14 cellular contexts compared by ENCODE assay signal in genomic region chr6:35396991-35397390, GRCh38. TPM values are rescaled to one million over a fixed set of nuclear protein-coding genes. Genes with fewer than 3 reads are reported as not detected.
A peak's percentile ranks its signal among the peaks of the same experiment; 100 is the strongest.
DNase-seq lines count a peak whose midpoint lies in the region; ATAC-seq and TF ChIP-seq lines count a peak whose summit lies in the region.
"Had no signal": no experiment of that assay in that cellular context is flagged by ENCODE, and none has a peak within 500 bp of the region (broad histone marks: within the 10 kb centered on the region; RNA-seq: fewer than 3 reads in every experiment).

No MANE protein-coding gene starts in this region.

- H3K27ac ChIP-seq in Peyer's patch = peak overlapping the region in 2 of 4 donors; percentile 60 to 73
- peak overlapping the region; percentile 100 for H3K27ac ChIP-seq in epithelial cell of prostate
- H3K27ac ChIP-seq: A549, heart right ventricle, tibial nerve had no signal

- H3K27me3 ChIP-seq in Peyer's patch = no peaks in the 10 kb centered on the region
- H3K27me3 ChIP-seq: heart right ventricle, tibial nerve had no signal

- no peaks in the 10 kb centered on the region for H3K36me3 ChIP-seq in Peyer's patch
- H3K36me3 ChIP-seq: heart right ventricle, tibial nerve had no signal

- no peak for ATAC-seq in stimulated activated memory B cell treated with anti-CD40 and anti-IgM and Interleukin-4, amounts not matched to agents 10 μg/mL and 1 μg/mL and 100 μg/mL, for 72 hours
- ATAC-seq in HG02885 (IDR thresholded peaks at IDR 0.05; ENCODE audit: poor library complexity, unreplicated experiment) (no peak), GM21423 (IDR thresholded peaks at IDR 0.05; ENCODE audit: unreplicated experiment) (no peak), HG02798 (IDR thresholded peaks at IDR 0.05; ENCODE audit: poor library complexity, unreplicated experiment) (no peak)
- ATAC-seq: A549 had no signal

- peak; percentile 18 to 44 for TF ChIP-seq POLR2A in Peyer's patch (IDR thresholded peaks at IDR 0.05)

- no peak for DNase-seq in activated T-cell treated with anti-CD3 and anti-CD28 coated beads, Interleukin-2, amount 50 U/mL, for 24 hours
- DNase-seq in activated T-cell treated with anti-CD3 and anti-CD28 coated beads, Interleukin-2, amount 50 U/mL, for 48 hours = no peak
- DNase-seq in Peyer's patch = peak in 2 of 3 donors; percentile 72 to 80
- peak; percentile 78 for DNase-seq in epithelial cell of prostate (ENCODE audit: low read depth, low spot score)
- DNase-seq: activated naive CD4-positive, alpha-beta T cell treated with anti-CD3 and anti-CD28 coated beads, Interleukin-2, amount 50 U/mL, for 16 hours; GF-D8; heart right ventricle; stimulated activated CD8-positive, alpha-beta memory T cell treated with anti-CD3 and anti-CD28 coated beads, Interleukin-4, amount 100 ng/mL, for 48 hours had no signal

- no peak overlapping the region for H3K4me3 ChIP-seq in Peyer's patch
- H3K4me3 ChIP-seq: A549, heart right ventricle, tibial nerve had no signal

- peaks cover 15% of the 10 kb centered on the region for H3K36me3 Mint-ChIP-seq in activated T-cell treated with anti-CD3 and anti-CD28 coated beads, Interleukin-2, amount 50 U/mL, for 24 hours (ENCODE audit: low read depth)
- peaks cover 23% of the 10 kb centered on the region for H3K36me3 Mint-ChIP-seq in stimulated activated memory B cell treated with anti-CD40 and anti-IgM and Interleukin-4, amounts not matched to agents 10 μg/mL and 1 μg/mL and 100 μg/mL, for 72 hours

- no peak overlapping the region for H3K4me3 Mint-ChIP-seq in activated T-cell treated with anti-CD3 and anti-CD28 coated beads, Interleukin-2, amount 50 U/mL, for 24 hours
- no peak overlapping the region for H3K4me3 Mint-ChIP-seq in stimulated activated memory B cell treated with anti-CD40 and anti-IgM and Interleukin-4, amounts not matched to agents 10 μg/mL and 1 μg/mL and 100 μg/mL, for 72 hours

- H3K4me1 Mint-ChIP-seq in activated T-cell treated with anti-CD3 and anti-CD28 coated beads, Interleukin-2, amount 50 U/mL, for 24 hours (ENCODE audit: low read depth) = peaks cover 55% of the 10 kb centered on the region
- peaks cover 42% of the 10 kb centered on the region for H3K4me1 Mint-ChIP-seq in stimulated activated memory B cell treated with anti-CD40 and anti-IgM and Interleukin-4, amounts not matched to agents 10 μg/mL and 1 μg/mL and 100 μg/mL, for 72 hours

- H3K27me3 Mint-ChIP-seq in activated T-cell treated with anti-CD3 and anti-CD28 coated beads, Interleukin-2, amount 50 U/mL, for 24 hours = no peaks in the 10 kb centered on the region
- no peaks in the 10 kb centered on the region for H3K27me3 Mint-ChIP-seq in stimulated activated memory B cell treated with anti-CD40 and anti-IgM and Interleukin-4, amounts not matched to agents 10 μg/mL and 1 μg/mL and 100 μg/mL, for 72 hours

- peaks cover 0 to 38% (median 2%) of the 10 kb centered on the region in 4 donors for H3K4me1 ChIP-seq in Peyer's patch

- H3K9me3 Mint-ChIP-seq in activated T-cell treated with anti-CD3 and anti-CD28 coated beads, Interleukin-2, amount 50 U/mL, for 24 hours = no peaks in the 10 kb centered on the region
- no peaks in the 10 kb centered on the region for H3K9me3 Mint-ChIP-seq in stimulated activated memory B cell treated with anti-CD40 and anti-IgM and Interleukin-4, amounts not matched to agents 10 μg/mL and 1 μg/mL and 100 μg/mL, for 72 hours

- H3K9me3 ChIP-seq in Peyer's patch = no peaks in the 10 kb centered on the region
- H3K9me3 ChIP-seq: A549, heart right ventricle, tibial nerve had no signal

- H3K27ac Mint-ChIP-seq in activated T-cell treated with anti-CD3 and anti-CD28 coated beads, Interleukin-2, amount 50 U/mL, for 24 hours = peak overlapping the region; percentile 20
- peak overlapping the region; percentile 8 for H3K27ac Mint-ChIP-seq in stimulated activated memory B cell treated with anti-CD40 and anti-IgM and Interleukin-4, amounts not matched to agents 10 μg/mL and 1 μg/mL and 100 μg/mL, for 72 hours

- TF ChIP-seq CTCF in Peyer's patch (IDR thresholded peaks at IDR 0.05) = no peak

RNA-seq across cellular contexts. Expression of gene PPARD, which starts 54.6 kb away (rescaled TPM):
- 10 to 100 TPM; 24.8 to 67.9 (median 45.4) TPM for total RNA-seq in Peyer's patch

RNA-seq across cellular contexts. Expression of gene FANCE, which starts 55.1 kb away (rescaled TPM):
- 1 to 10 TPM; 1.8 to 7.4 (median 4.2) TPM for total RNA-seq in Peyer's patch

Comparison
In these comparisons a context has a peak if more than half of its experiments do, and no peak if none do; other contexts are left out.
1. DNase-seq: peak in Peyer's patch (2 of 3) and epithelial cell of prostate (single experiment); none in activated T-cell treated with anti-CD3 and anti-CD28 coated beads, Interleukin-2, amount 50 U/mL, for 24 hours (single experiment) and activated T-cell treated with anti-CD3 and anti-CD28 coated beads, Interleukin-2, amount 50 U/mL, for 48 hours (0 of 2).